Comparison of ENCODE assay signal across 16 cellular contexts in the genomic region with DNA sequence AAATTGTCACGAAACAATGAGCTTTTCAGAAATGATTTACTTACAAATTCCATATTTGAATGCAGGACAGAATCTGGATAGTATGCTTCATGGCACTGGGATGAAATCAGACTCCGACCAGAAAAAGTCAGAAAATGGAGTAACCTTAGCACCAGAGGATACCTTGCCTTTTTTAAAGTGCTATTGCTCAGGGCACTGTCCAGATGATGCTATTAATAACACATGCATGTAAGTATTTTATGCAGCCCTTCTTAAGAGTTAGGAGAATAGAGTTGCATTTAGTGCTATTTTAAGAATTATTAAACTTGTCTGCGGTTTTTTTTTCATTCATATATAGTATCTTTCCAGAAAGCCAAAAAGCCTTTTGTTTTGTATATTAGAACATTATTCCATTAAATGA.
DNase-seq lines count a peak whose midpoint lies in the region; ATAC-seq and TF ChIP-seq lines count a peak whose summit lies in the region.
"Had no signal": no experiment of that assay in that cellular context is flagged by ENCODE, and none has a peak within 500 bp of the region (broad histone marks: within the 10 kb centered on the region; RNA-seq: fewer than 3 reads in every experiment).

No MANE protein-coding gene starts in this region.

- no peak overlapping the region for H3K9ac ChIP-seq in SK-N-SH
- H3K9ac ChIP-seq: BLaER1 treated with 17β-estradiol and CSF1 and Interleukin-3, amounts not matched to agents 10 nM and 100 nM had no signal

- POLR2A ChIA-PET in SK-N-SH (lab: Yijun Ruan, JAX), result no interaction called here

- CTCF ChIA-PET in SK-N-SH (lab: Yijun Ruan, JAX), result interaction anchor here (1.1 to 2.0 kb wide), 2 partner anchors 9 to 196 kb away, joined by 4 to 12 read pairs; no protein-coding TSS in a partner anchor

- H3K27ac ChIP-seq in SK-N-SH (ENCODE audit: low read depth in 2 of 2, low read length in 1 of 2) (peak overlapping the region; percentile 11 to 64; a peak in 1 of 4 replicates), cardiac muscle cell (peak overlapping the region; percentile 82), psoas muscle (peak overlapping the region; percentile 69)
- H3K27ac ChIP-seq: BLaER1 treated with 17β-estradiol and CSF1 and Interleukin-3, amounts not matched to agents 10 nM and 100 nM; HL-60 had no signal

- H3K36me3 ChIP-seq in SK-N-SH (replicated peaks in 1 of 2; ENCODE audit: control insufficient read depth in 1 of 2, insufficient read depth in 2 of 2, low read length in 1 of 2), result peaks cover 17 to 39% of the 10 kb centered on the region in 2 experiments
- peaks cover 11% of the 10 kb centered on the region for H3K36me3 ChIP-seq in cardiac muscle cell
- H3K36me3 ChIP-seq in psoas muscle (ENCODE audit: insufficient read depth in 1 of 2, low read depth in 1 of 2), result peaks cover 0 to 18% of the 10 kb centered on the region in 2 donors
- H3K36me3 ChIP-seq: BLaER1 treated with 17β-estradiol and CSF1 and Interleukin-3, amounts not matched to agents 10 nM and 100 nM had no signal

- H3K4me1 ChIP-seq in SK-N-SH (ENCODE audit: control insufficient read depth in 1 of 2, insufficient read depth in 2 of 2, low read depth in 1 of 2, low read length in 1 of 2), result peaks cover 3 to 10% of the 10 kb centered on the region in 2 experiments; a peak in 3 of 4 replicates
- H3K4me1 ChIP-seq in cardiac muscle cell (ENCODE audit: low read depth), result peaks cover 33% of the 10 kb centered on the region
- peaks cover 22% of the 10 kb centered on the region for H3K4me1 ChIP-seq in psoas muscle

- no peak overlapping the region for H3K4me2 ChIP-seq in SK-N-SH

- peaks cover 29% of the 10 kb centered on the region for H3F3A ChIP-seq in SK-N-SH (replicated peaks; ENCODE audit: insufficient read depth)

- DNase-seq in Right ventricle myocardium inferior (ENCODE audit: missing footprints) (no peak), cardiac septum (ENCODE audit: low spot score) (no peak), SK-N-SH (no peak), cardiac muscle cell (ENCODE audit: low read depth in 1 of 2, low spot score in 1 of 2) (no peak), psoas muscle (no peak), NCI-H2029 treated with DMSO at 0.1 percent for 48 hours (lab: John Stamatoyannopoulos, UW) (no peak), nucleus accumbens (lab: John Stamatoyannopoulos, UW) (no peak), NCI-H2081 treated with DMSO at 0.1 percent for 48 hours (lab: John Stamatoyannopoulos, UW) (no peak)
- DNase-seq: 8988T; ACHN; Calu3; CD4-positive, CD25-positive, alpha-beta regulatory T cell; DMS 273 treated with DMSO at 0.1 percent for 48 hours; HCEC 1CT had no signal

- H3K4me3 ChIP-seq in SK-N-SH (ENCODE audit: low read depth in 2 of 2, low read length in 1 of 2) (no peak overlapping the region), cardiac muscle cell (no peak overlapping the region), psoas muscle (no peak overlapping the region)
- H3K4me3 ChIP-seq: BLaER1 treated with 17β-estradiol and CSF1 and Interleukin-3, amounts not matched to agents 10 nM and 100 nM had no signal

- ATAC-seq in Right ventricle myocardium inferior, result peak; percentile 51
- ATAC-seq in psoas muscle, result peak; percentile 54 to 83 (median 74)

- no peak for TF ChIP-seq CTCF in SK-N-SH (IDR thresholded peaks at IDR 0.05)
- no peak for TF ChIP-seq CTCF in cardiac muscle cell (IDR thresholded peaks at IDR 0.05; ENCODE audit: low read depth, low read length)
- TF ChIP-seq CTCF in psoas muscle (IDR thresholded peaks at IDR 0.05), result no peak

- no peaks in the 10 kb centered on the region for H3K9me2 ChIP-seq in SK-N-SH

- intact Hi-C loops in Right ventricle myocardium inferior (cut with DNase I), result loop anchor here (5.0 kb wide), 1 partner anchor 133 kb away; a partner anchor contains a TSS
- intact Hi-C loops in cardiac septum (cut with DNase I), result no loop called here
- intact Hi-C loops in psoas muscle (cut with DNase I), result loop anchor here in 1 of 2 donors (10.0 kb wide), 1 partner anchor 55 kb away; no protein-coding TSS in a partner anchor

- H3K79me2 ChIP-seq in SK-N-SH (ENCODE audit: insufficient read depth), result peaks cover 39% of the 10 kb centered on the region

- TF ChIP-seq EP300 in SK-N-SH (IDR thresholded peaks at IDR 0.05; ENCODE audit: borderline replicate concordance in 1 of 2, low read depth in 1 of 2, low read length in 1 of 2), result no peak

- WGBS in SK-N-SH (ENCODE audit: low lambda C conversion rate), result 47% methylated on average over 3 of the region's 3 CpGs
- 20 to 37% (median 28%) methylated on average over 3 of the region's 3 CpGs for WGBS in psoas muscle, 3 donors

- H3K9me3 ChIP-seq in SK-N-SH, result no peaks in the 10 kb centered on the region
- no peaks in the 10 kb centered on the region for H3K9me3 ChIP-seq in cardiac muscle cell (ENCODE audit: low read depth)
- H3K9me3 ChIP-seq in psoas muscle, result no peaks in the 10 kb centered on the region
- H3K9me3 ChIP-seq: BLaER1 treated with 17β-estradiol and CSF1 and Interleukin-3, amounts not matched to agents 10 nM and 100 nM had no signal

- no peak for TF ChIP-seq RAD21 in SK-N-SH (IDR thresholded peaks at IDR 0.05; ENCODE audit: low read length)

- H3K27me3 ChIP-seq in SK-N-SH (ENCODE audit: insufficient read depth), result no peaks in the 10 kb centered on the region
- no peaks in the 10 kb centered on the region for H3K27me3 ChIP-seq in cardiac muscle cell
- H3K27me3 ChIP-seq in psoas muscle (ENCODE audit: insufficient read depth in 3 of 3, low read length in 2 of 3), result no peaks in the 10 kb centered on the region
- H3K27me3 ChIP-seq: BLaER1 treated with 17β-estradiol and CSF1 and Interleukin-3, amounts not matched to agents 10 nM and 100 nM had no signal

- H2AFZ ChIP-seq in SK-N-SH (ENCODE audit: low read depth), result no peak overlapping the region

- H4K20me1 ChIP-seq in SK-N-SH (ENCODE audit: insufficient read depth), result no peaks in the 10 kb centered on the region
- H4K20me1 ChIP-seq: BLaER1 treated with 17β-estradiol and CSF1 and Interleukin-3, amounts not matched to agents 10 nM and 100 nM had no signal

TF ChIP-seq in SK-N-SH, 30 proteins besides CTCF, POLR2A, EP300 and RAD21 (continues in another document):
- TF ChIP-seq, protein P1, sequence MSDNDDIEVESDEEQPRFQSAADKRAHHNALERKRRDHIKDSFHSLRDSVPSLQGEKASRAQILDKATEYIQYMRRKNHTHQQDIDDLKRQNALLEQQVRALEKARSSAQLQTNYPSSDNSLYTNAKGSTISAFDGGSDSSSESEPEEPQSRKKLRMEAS (IDR thresholded peaks at IDR 0.05; ENCODE audit: low read depth), result no peak
- TF ChIP-seq GABPA (IDR thresholded peaks at IDR 0.05; ENCODE audit: low read depth) (no peak), TEAD4 (IDR thresholded peaks at IDR 0.05; ENCODE audit: borderline replicate concordance, insufficient read depth) (no peak), GATA2 (CRISPR knock-in tag; IDR thresholded peaks at IDR 0.05) (no peak), TAF1 (IDR thresholded peaks at IDR 0.05; ENCODE audit: borderline replicate concordance, low read depth, low read length) (no peak), RXRA (IDR thresholded peaks at IDR 0.05; ENCODE audit: borderline replicate concordance, low read depth) (no peak), JUND (IDR thresholded peaks at IDR 0.05) (no peak), CHD2 (IDR thresholded peaks at IDR 0.05; ENCODE audit: low read length, partially characterized antibody) (no peak), ELF1 (IDR thresholded peaks at IDR 0.05) (no peak), RFX5 (IDR thresholded peaks at IDR 0.05; ENCODE audit: low read length) (no peak), FOXM1 (IDR thresholded peaks at IDR 0.05; ENCODE audit: low read depth) (no peak), RCOR1 (IDR thresholded peaks at IDR 0.05; ENCODE audit: low read length) (no peak), POLR2AphosphoS5 (IDR thresholded peaks at IDR 0.05; ENCODE audit: low read depth, low read length) (no peak), MEF2A (IDR thresholded peaks at IDR 0.05; ENCODE audit: borderline replicate concordance, low read depth) (no peak), EZH2phosphoT487 (IDR thresholded peaks at IDR 0.05; ENCODE audit: borderline replicate concordance, low read depth) (no peak)
- TF ChIP-seq, protein P2, sequence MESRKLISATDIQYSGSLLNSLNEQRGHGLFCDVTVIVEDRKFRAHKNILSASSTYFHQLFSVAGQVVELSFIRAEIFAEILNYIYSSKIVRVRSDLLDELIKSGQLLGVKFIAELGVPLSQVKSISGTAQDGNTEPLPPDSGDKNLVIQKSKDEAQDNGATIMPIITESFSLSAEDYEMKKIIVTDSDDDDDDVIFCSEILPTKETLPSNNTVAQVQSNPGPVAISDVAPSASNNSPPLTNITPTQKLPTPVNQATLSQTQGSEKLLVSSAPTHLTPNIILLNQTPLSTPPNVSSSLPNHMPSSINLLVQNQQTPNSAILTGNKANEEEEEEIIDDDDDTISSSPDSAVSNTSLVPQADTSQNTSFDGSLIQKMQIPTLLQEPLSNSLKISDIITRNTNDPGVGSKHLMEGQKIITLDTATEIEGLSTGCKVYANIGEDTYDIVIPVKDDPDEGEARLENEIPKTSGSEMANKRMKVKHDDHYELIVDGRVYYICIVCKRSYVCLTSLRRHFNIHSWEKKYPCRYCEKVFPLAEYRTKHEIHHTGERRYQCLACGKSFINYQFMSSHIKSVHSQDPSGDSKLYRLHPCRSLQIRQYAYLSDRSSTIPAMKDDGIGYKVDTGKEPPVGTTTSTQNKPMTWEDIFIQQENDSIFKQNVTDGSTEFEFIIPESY (IDR thresholded peaks at IDR 0.05; ENCODE audit: borderline replicate concordance, low read depth), result no peak
- TF ChIP-seq, protein P3, sequence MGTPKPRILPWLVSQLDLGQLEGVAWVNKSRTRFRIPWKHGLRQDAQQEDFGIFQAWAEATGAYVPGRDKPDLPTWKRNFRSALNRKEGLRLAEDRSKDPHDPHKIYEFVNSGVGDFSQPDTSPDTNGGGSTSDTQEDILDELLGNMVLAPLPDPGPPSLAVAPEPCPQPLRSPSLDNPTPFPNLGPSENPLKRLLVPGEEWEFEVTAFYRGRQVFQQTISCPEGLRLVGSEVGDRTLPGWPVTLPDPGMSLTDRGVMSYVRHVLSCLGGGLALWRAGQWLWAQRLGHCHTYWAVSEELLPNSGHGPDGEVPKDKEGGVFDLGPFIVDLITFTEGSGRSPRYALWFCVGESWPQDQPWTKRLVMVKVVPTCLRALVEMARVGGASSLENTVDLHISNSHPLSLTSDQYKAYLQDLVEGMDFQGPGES (IDR thresholded peaks at IDR 0.05; ENCODE audit: low read depth, low read length), result no peak
- TF ChIP-seq, protein P4, sequence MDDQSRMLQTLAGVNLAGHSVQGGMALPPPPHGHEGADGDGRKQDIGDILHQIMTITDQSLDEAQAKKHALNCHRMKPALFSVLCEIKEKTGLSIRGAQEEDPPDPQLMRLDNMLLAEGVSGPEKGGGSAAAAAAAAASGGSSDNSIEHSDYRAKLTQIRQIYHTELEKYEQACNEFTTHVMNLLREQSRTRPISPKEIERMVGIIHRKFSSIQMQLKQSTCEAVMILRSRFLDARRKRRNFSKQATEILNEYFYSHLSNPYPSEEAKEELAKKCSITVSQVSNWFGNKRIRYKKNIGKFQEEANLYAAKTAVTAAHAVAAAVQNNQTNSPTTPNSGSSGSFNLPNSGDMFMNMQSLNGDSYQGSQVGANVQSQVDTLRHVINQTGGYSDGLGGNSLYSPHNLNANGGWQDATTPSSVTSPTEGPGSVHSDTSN (IDR thresholded peaks at IDR 0.05), result no peak
